ENCODE assay signal across 18 cellular contexts in genomic region chr18:74271656-74272055, GRCh38.
"Had no signal": no experiment of that assay in that cellular context is flagged by ENCODE, and none has a peak within 500 bp of the region (broad histone marks: within the 10 kb centered on the region; RNA-seq: fewer than 3 reads in every experiment).

No MANE protein-coding gene starts in this region.

- H3K9ac ChIP-seq: neural progenitor cell had no signal

- H3K27ac ChIP-seq: colonic mucosa, hepatocyte, neural progenitor cell, tibial artery had no signal

- ATAC-seq: activated CD8-positive, alpha-beta memory T cell treated with anti-CD3 and anti-CD28 coated beads, Interleukin-2, amount 10 ng/mL, durations not matched to agents 7 days and 5 days; left lobe of liver had no signal

- H3K27me3 ChIP-seq: colonic mucosa, hepatocyte, neural progenitor cell, tibial artery had no signal

- H3K4me3 ChIP-seq: colonic mucosa, hepatocyte, neural progenitor cell, tibial artery had no signal

- H3K4me1 ChIP-seq: colonic mucosa, neural progenitor cell had no signal

- H3K36me3 ChIP-seq: colonic mucosa, neural progenitor cell had no signal

- DNase-seq: activated CD4-positive, alpha-beta T cell treated with anti-CD3 and anti-CD28 coated beads for 1 hour; activated CD4-positive, alpha-beta T cell treated with anti-CD3 and anti-CD28 coated beads, Interleukin-2, amount 50 U/mL, for 48 hours; activated CD8-positive, alpha-beta memory T cell treated with anti-CD3 and anti-CD28 coated beads, Interleukin-2, amount 10 ng/mL, durations not matched to agents 7 days and 5 days; activated effector memory CD4-positive, alpha-beta T cell treated with Interleukin-2 at 50 U/mL for 16 hours; activated naive CD4-positive, alpha-beta T cell treated with anti-CD3 and anti-CD28 coated beads, Interleukin-2, amount 50 U/mL, for 16 hours; activated T-cell treated with anti-CD3 and anti-CD28 coated beads, Interleukin-2, amount 50 U/mL, for 24 hours; caudate nucleus; colonic mucosa; islet precursor cell; naive B cell; stimulated activated CD4-positive, alpha-beta T cell treated with anti-CD3 and anti-CD28 coated beads, Interleukin-12 subunit alpha, Interleukin-12 subunit beta, amount 100 ng/mL, for 4 hours; stimulated activated CD4-positive, alpha-beta T cell treated with anti-CD3 and anti-CD28 coated beads, Interleukin-2, amount 100 ng/mL, for 24 hours; T-helper 1 cell; T1000; tibial artery had no signal

- H3K9me3 ChIP-seq: colonic mucosa, tibial artery had no signal
